In the genomic region with DNA sequence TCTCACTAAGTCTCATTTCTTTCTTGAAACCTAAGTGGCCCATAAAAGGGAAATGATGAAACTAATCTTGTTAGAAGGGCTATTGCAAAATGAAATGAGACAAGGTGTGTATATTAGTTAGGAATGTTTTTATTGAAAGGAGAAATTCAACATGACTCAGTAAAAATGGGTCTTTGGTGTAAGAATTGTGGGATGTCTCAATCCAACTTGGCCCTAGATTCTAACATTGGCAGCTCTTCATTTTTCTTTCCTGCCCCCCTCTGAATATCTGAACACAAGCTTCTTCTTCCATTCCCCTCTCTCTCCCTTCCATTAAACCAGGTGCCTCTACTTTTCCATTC, we compare ENCODE assay signal across 14 cellular contexts. TPM values are rescaled to one million over a fixed set of nuclear protein-coding genes. Genes with fewer than 3 reads are reported as not detected.
DNase-seq lines count a peak whose midpoint lies in the region; ATAC-seq, FAIRE-seq and TF ChIP-seq lines count a peak whose summit lies in the region.
"Had no signal": no experiment of that assay in that cellular context is flagged by ENCODE, and none has a peak within 500 bp of the region (broad histone marks: within the 10 kb centered on the region; RNA-seq: fewer than 3 reads in every experiment).

No MANE protein-coding gene starts in this region.

- no peaks in the 10 kb centered on the region for H3F3A ChIP-seq in GM23338 (replicated peaks; ENCODE audit: low read depth)

- H3K27ac Mint-ChIP-seq in astrocyte (ENCODE audit: unreplicated experiment) = no peak overlapping the region
- H3K27ac Mint-ChIP-seq in GM23338 = no peak overlapping the region
- H3K27ac Mint-ChIP-seq: progenitor cell of endocrine pancreas had no signal

- H3K27me3 Mint-ChIP-seq in astrocyte (ENCODE audit: low read depth, unreplicated experiment) = peaks cover 1% of the 10 kb centered on the region
- peaks cover 10% of the 10 kb centered on the region for H3K27me3 Mint-ChIP-seq in GM23338 (ENCODE audit: insufficient read depth, low read depth, poor library complexity)
- H3K27me3 Mint-ChIP-seq: progenitor cell of endocrine pancreas had no signal

- H4K20me1 ChIP-seq in astrocyte (ENCODE audit: insufficient read depth, low read length) = no peaks in the 10 kb centered on the region
- no peaks in the 10 kb centered on the region for H4K20me1 ChIP-seq in GM23338 (replicated peaks; ENCODE audit: insufficient read depth)

- FAIRE-seq in astrocyte (lab: Jason Lieb, UNC) = no peak

- no peaks in the 10 kb centered on the region for H3K36me3 Mint-ChIP-seq in astrocyte (ENCODE audit: low read depth, unreplicated experiment)
- H3K36me3 Mint-ChIP-seq in GM23338 (ENCODE audit: low read depth) = no peaks in the 10 kb centered on the region; the same call in 2 of the 3 replicates

- H2AFZ ChIP-seq in astrocyte (ENCODE audit: low read depth, low read length) (no peak overlapping the region), GM23338 (no peak overlapping the region; the same call in 1 of the 2 replicates)

- H3K27me3 ChIP-seq in HL-60 (ENCODE audit: insufficient read depth, poor library complexity, severe bottlenecking) = no peaks in the 10 kb centered on the region
- no peaks in the 10 kb centered on the region for H3K27me3 ChIP-seq in astrocyte (ENCODE audit: insufficient read depth, low read length)
- no peaks in the 10 kb centered on the region for H3K27me3 ChIP-seq in SJCRH30
- no peaks in the 10 kb centered on the region for H3K27me3 ChIP-seq in GM23338 (ENCODE audit: insufficient read depth)

- H3K27ac ChIP-seq in HL-60 (replicated peaks) (peak overlapping the region; percentile 53), astrocyte (ENCODE audit: low read depth, low read length) (peak overlapping the region; percentile 61), SJCRH30 (no peak overlapping the region), GM23338 (ENCODE audit: low read depth) (no peak overlapping the region)

- no peaks in the 10 kb centered on the region; the same call in 1 of the 2 replicates for H3K9me2 ChIP-seq in GM23338 (ENCODE audit: insufficient read depth)

- DNase-seq in AG20443 (ENCODE audit: low spot score) (peak; percentile 34), HL-60 (ENCODE audit: low read depth in 1 of 2, low spot score in 1 of 2) (no peak), astrocyte (ENCODE audit: low read depth) (peak; percentile 79), kidney tubule cell (ENCODE audit: low spot score) (peak; percentile 35), NCI-H2107 (lab: John Stamatoyannopoulos, UW) (no peak), SJCRH30 (no peak), GM23338 (ENCODE audit: low spot score) (no peak), posterior vena cava (ENCODE audit: low spot score) (no peak)
- DNase-seq: Caco-2; effector CD8-positive, alpha-beta T cell; NCI-H187 treated with DMSO at 0.1 percent for 48 hours; stimulated activated CD4-positive, alpha-beta T cell treated with anti-CD3 and anti-CD28 coated beads, Interleukin-2, amount 100 ng/mL, for 48 hours; stimulated activated naive CD4-positive, alpha-beta T cell treated with Interleukin-2 at 50 U/mL for 16 hours had no signal

- H3K4me3 ChIP-seq in HL-60 (replicated peaks; ENCODE audit: insufficient read depth, low read length) (no peak overlapping the region), astrocyte (ENCODE audit: insufficient read depth, low read depth, low read length) (no peak overlapping the region), SJCRH30 (no peak overlapping the region), GM23338 (no peak overlapping the region)

- H3K9me3 Mint-ChIP-seq in astrocyte (ENCODE audit: unreplicated experiment) = peaks cover 4% of the 10 kb centered on the region
- peaks cover 3% of the 10 kb centered on the region; the same call in 2 of the 3 replicates for H3K9me3 Mint-ChIP-seq in GM23338

- peak overlapping the region; percentile 20 for H3K4me2 ChIP-seq in astrocyte (ENCODE audit: low read length)
- no peak overlapping the region for H3K4me2 ChIP-seq in GM23338

- H3K4me3 Mint-ChIP-seq in astrocyte (ENCODE audit: unreplicated experiment) (no peak overlapping the region), GM23338 (no peak overlapping the region)

- intact Hi-C loops in posterior vena cava (cut with DNase I) = loop anchor here (5.0 to 10.0 kb wide), 3 partner anchors 87 to 469 kb away; no protein-coding TSS in a partner anchor

- H3K9me3 ChIP-seq in astrocyte (ENCODE audit: insufficient read depth, low read depth, low read length) (no peaks in the 10 kb centered on the region), SJCRH30 (replicated peaks) (no peaks in the 10 kb centered on the region)
- H3K9me3 ChIP-seq: Caco-2 had no signal

- H3K4me1 ChIP-seq in astrocyte (ENCODE audit: insufficient read depth, low read length) (peaks cover 17% of the 10 kb centered on the region), SJCRH30 (peaks cover 6% of the 10 kb centered on the region), GM23338 (ENCODE audit: insufficient read depth) (peaks cover 33% of the 10 kb centered on the region)

- H3K79me2 ChIP-seq in astrocyte (ENCODE audit: insufficient read depth, low read length) (no peaks in the 10 kb centered on the region), GM23338 (replicated peaks; ENCODE audit: insufficient read depth) (no peaks in the 10 kb centered on the region)

- ATAC-seq in GM23338 = no peak

- no peak overlapping the region for H3K9ac ChIP-seq in astrocyte (ENCODE audit: low read length)

- H3K36me3 ChIP-seq in astrocyte (ENCODE audit: insufficient read depth, low read length) = no peaks in the 10 kb centered on the region
- no peaks in the 10 kb centered on the region for H3K36me3 ChIP-seq in SJCRH30
- H3K36me3 ChIP-seq in GM23338 (ENCODE audit: insufficient read depth) = no peaks in the 10 kb centered on the region

- H3K4me1 Mint-ChIP-seq in astrocyte (ENCODE audit: low read depth, unreplicated experiment) (peaks cover 11% of the 10 kb centered on the region), GM23338 (peaks cover 53% of the 10 kb centered on the region)

- TF ChIP-seq CTCF in HL-60 (IDR thresholded peaks at IDR 0.05; ENCODE audit: insufficient read depth, low read length) (no peak), astrocyte (IDR thresholded peaks at IDR 0.05; ENCODE audit: insufficient read depth, low read depth, low read length) (no peak), GM23338 (conservative IDR thresholded peaks at IDR 0.05; ENCODE audit: low read depth in 2 of 2) (no peak)

TF ChIP-seq in GM23338, 12 proteins besides CTCF, POLR2A, EP300 and RAD21:
- TF ChIP-seq ZNF331 (CRISPR knock-in tag; IDR thresholded peaks at IDR 0.05; ENCODE audit: low read depth) = no peak
- TF ChIP-seq NANOG (IDR thresholded peaks at IDR 0.05; ENCODE audit: borderline replicate concordance) = no peak
- TF ChIP-seq EZH2phosphoT487 (IDR thresholded peaks at IDR 0.05; ENCODE audit: unreplicated experiment) = no peak
- no peak for TF ChIP-seq STAT1 (IDR thresholded peaks at IDR 0.05; ENCODE audit: unreplicated experiment)
- TF ChIP-seq POLR2AphosphoS5 (IDR thresholded peaks at IDR 0.05; ENCODE audit: low read depth) = no peak
- TF ChIP-seq, protein P1, sequence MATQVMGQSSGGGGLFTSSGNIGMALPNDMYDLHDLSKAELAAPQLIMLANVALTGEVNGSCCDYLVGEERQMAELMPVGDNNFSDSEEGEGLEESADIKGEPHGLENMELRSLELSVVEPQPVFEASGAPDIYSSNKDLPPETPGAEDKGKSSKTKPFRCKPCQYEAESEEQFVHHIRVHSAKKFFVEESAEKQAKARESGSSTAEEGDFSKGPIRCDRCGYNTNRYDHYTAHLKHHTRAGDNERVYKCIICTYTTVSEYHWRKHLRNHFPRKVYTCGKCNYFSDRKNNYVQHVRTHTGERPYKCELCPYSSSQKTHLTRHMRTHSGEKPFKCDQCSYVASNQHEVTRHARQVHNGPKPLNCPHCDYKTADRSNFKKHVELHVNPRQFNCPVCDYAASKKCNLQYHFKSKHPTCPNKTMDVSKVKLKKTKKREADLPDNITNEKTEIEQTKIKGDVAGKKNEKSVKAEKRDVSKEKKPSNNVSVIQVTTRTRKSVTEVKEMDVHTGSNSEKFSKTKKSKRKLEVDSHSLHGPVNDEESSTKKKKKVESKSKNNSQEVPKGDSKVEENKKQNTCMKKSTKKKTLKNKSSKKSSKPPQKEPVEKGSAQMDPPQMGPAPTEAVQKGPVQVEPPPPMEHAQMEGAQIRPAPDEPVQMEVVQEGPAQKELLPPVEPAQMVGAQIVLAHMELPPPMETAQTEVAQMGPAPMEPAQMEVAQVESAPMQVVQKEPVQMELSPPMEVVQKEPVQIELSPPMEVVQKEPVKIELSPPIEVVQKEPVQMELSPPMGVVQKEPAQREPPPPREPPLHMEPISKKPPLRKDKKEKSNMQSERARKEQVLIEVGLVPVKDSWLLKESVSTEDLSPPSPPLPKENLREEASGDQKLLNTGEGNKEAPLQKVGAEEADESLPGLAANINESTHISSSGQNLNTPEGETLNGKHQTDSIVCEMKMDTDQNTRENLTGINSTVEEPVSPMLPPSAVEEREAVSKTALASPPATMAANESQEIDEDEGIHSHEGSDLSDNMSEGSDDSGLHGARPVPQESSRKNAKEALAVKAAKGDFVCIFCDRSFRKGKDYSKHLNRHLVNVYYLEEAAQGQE (IDR thresholded peaks at IDR 0.05; ENCODE audit: unreplicated experiment) = no peak

RNA-seq across cellular contexts. Expression of a gene that starts 26.8 kb away (rescaled TPM):
- total RNA-seq in astrocyte (15.9 and 17.8 TPM in 2 replicates), posterior vena cava (10 to 100 TPM; 13.8 to 20.0 TPM)
- total RNA-seq in SJCRH30 (2014; rRNA removed; shearing (Covaris generic)) = 13.9 and 14.8 TPM in 2 replicates
- 18.8 and 44.8 TPM in 2 replicates for total RNA-seq in GM23338 (2014; rRNA removed; shearing (Covaris generic))
- 14.9 and 17.4 TPM in 2 replicates for polyA plus RNA-seq in GM23338 (2016; fragmentation: Nextera tagmentation; extraction: Ambion mirVana)

Comparison
In these comparisons a context has a peak if more than half of its experiments do, and no peak if none do; other contexts are left out.
1. DNase-seq: peak in AG20443 (single experiment), astrocyte (single experiment) and kidney tubule cell (single experiment); none in HL-60 (0 of 2), NCI-H2107 (single experiment), SJCRH30 (0 of 2), GM23338 (single experiment) and posterior vena cava (single experiment).
2. H3K27ac ChIP-seq: peak in HL-60 (single experiment) and astrocyte (single experiment); none in SJCRH30 (single experiment) and GM23338 (single experiment).